In the genomic region with DNA sequence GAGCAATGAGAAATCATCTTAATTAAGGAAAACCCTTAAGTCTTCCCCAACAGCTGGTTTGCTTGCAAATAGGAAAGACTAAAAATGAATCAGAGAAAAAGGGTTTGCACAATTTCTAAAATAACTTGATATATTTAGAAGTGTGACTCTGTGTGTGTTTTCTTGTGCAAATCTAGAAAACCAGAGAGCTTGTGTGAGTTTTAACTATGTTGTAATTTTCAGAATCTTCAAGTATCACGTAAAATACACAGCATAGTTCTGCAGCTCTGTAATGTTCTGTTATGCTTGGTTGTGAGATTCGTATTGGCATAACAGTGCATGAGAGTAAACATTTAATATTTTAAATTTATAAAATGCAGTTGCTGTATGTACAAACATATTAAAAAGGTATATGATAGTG, we compare ENCODE assay signal across 21 cellular contexts.
"Had no signal": no experiment of that assay in that cellular context is flagged by ENCODE, and none has a peak within 500 bp of the region (broad histone marks: within the 10 kb centered on the region; RNA-seq: fewer than 3 reads in every experiment).

No MANE protein-coding gene starts in this region.

- DNase-seq: cortex of kidney; dorsolateral prefrontal cortex; effector CD8-positive, alpha-beta T cell; foreskin melanocyte; heart left ventricle; hippocampal formation; kidney glomerular epithelial cell; mammary epithelial cell; nucleus accumbens; ovary; right cardiac atrium; stimulated activated CD4-positive, alpha-beta T cell treated with anti-CD3 and anti-CD28 coated beads, Interleukin-4, amount 100 ng/mL, for 1 hour; stimulated activated CD8-positive, alpha-beta memory T cell treated with anti-CD3 and anti-CD28 coated beads, Interleukin-4, amount 100 ng/mL, for 48 hours; testis had no signal

- H3K4me3 Mint-ChIP-seq: central memory CD8-positive, alpha-beta T cell; natural killer cell treated with Interleukin-12 subunit alpha and Interleukin-12 subunit beta and Interleukin-15 and Interleukin-18, amount 100 ng/mL, for 72 hours; neural progenitor cell; stimulated activated effector memory CD8-positive, alpha-beta T cell treated with anti-CD3 and anti-CD28 coated beads, Interleukin-12 subunit alpha, Interleukin-12 subunit beta, amount 100 ng/mL, for 72 hours; stimulated activated naive CD8-positive, alpha-beta T cell treated with anti-CD3 and anti-CD28 coated beads, Interleukin-15, Interleukin-2, amounts not matched to agents 100 ng/mL and 50 ng/mL, for 24 hours had no signal

- ATAC-seq: esophagus mucosa; natural killer cell treated with Interleukin-12 subunit alpha and Interleukin-12 subunit beta and Interleukin-15 and Interleukin-18, amount 100 ng/mL, for 72 hours; right cardiac atrium; stimulated activated effector memory CD8-positive, alpha-beta T cell treated with anti-CD3 and anti-CD28 coated beads, Interleukin-12 subunit alpha, Interleukin-12 subunit beta, amount 100 ng/mL, for 72 hours had no signal

- H3K9me3 Mint-ChIP-seq: central memory CD8-positive, alpha-beta T cell; natural killer cell treated with Interleukin-12 subunit alpha and Interleukin-12 subunit beta and Interleukin-15 and Interleukin-18, amount 100 ng/mL, for 72 hours; neural progenitor cell; stimulated activated effector memory CD8-positive, alpha-beta T cell treated with anti-CD3 and anti-CD28 coated beads, Interleukin-12 subunit alpha, Interleukin-12 subunit beta, amount 100 ng/mL, for 72 hours; stimulated activated naive CD8-positive, alpha-beta T cell treated with anti-CD3 and anti-CD28 coated beads, Interleukin-15, Interleukin-2, amounts not matched to agents 100 ng/mL and 50 ng/mL, for 24 hours had no signal

- H3K36me3 Mint-ChIP-seq: natural killer cell treated with Interleukin-12 subunit alpha and Interleukin-12 subunit beta and Interleukin-15 and Interleukin-18, amount 100 ng/mL, for 72 hours; neural progenitor cell; stimulated activated effector memory CD8-positive, alpha-beta T cell treated with anti-CD3 and anti-CD28 coated beads, Interleukin-12 subunit alpha, Interleukin-12 subunit beta, amount 100 ng/mL, for 72 hours; type B pancreatic cell had no signal

- H3K9ac ChIP-seq: neural progenitor cell had no signal

- H3K27me3 Mint-ChIP-seq: type B pancreatic cell had no signal

- H3K4me1 ChIP-seq: neural progenitor cell, testis had no signal

- H3K27me3 ChIP-seq: dorsolateral prefrontal cortex, heart left ventricle, neural progenitor cell, testis had no signal

- H3K27ac ChIP-seq: heart left ventricle, neural progenitor cell, ovary, testis had no signal

- H3K4me3 ChIP-seq: heart left ventricle, neural progenitor cell, ovary, testis had no signal

- H3K9me3 ChIP-seq: heart left ventricle, ovary, testis had no signal

- H3K27ac Mint-ChIP-seq: natural killer cell treated with Interleukin-12 subunit alpha and Interleukin-12 subunit beta and Interleukin-15 and Interleukin-18, amount 100 ng/mL, for 72 hours; neural progenitor cell; stimulated activated effector memory CD8-positive, alpha-beta T cell treated with anti-CD3 and anti-CD28 coated beads, Interleukin-12 subunit alpha, Interleukin-12 subunit beta, amount 100 ng/mL, for 72 hours; stimulated activated naive CD8-positive, alpha-beta T cell treated with anti-CD3 and anti-CD28 coated beads, Interleukin-15, Interleukin-2, amounts not matched to agents 100 ng/mL and 50 ng/mL, for 24 hours; type B pancreatic cell had no signal

- H3K4me1 Mint-ChIP-seq: central memory CD8-positive, alpha-beta T cell; stimulated activated effector memory CD8-positive, alpha-beta T cell treated with anti-CD3 and anti-CD28 coated beads, Interleukin-12 subunit alpha, Interleukin-12 subunit beta, amount 100 ng/mL, for 72 hours had no signal

- H3K36me3 ChIP-seq: heart left ventricle, neural progenitor cell, ovary had no signal
